In the genomic region with DNA sequence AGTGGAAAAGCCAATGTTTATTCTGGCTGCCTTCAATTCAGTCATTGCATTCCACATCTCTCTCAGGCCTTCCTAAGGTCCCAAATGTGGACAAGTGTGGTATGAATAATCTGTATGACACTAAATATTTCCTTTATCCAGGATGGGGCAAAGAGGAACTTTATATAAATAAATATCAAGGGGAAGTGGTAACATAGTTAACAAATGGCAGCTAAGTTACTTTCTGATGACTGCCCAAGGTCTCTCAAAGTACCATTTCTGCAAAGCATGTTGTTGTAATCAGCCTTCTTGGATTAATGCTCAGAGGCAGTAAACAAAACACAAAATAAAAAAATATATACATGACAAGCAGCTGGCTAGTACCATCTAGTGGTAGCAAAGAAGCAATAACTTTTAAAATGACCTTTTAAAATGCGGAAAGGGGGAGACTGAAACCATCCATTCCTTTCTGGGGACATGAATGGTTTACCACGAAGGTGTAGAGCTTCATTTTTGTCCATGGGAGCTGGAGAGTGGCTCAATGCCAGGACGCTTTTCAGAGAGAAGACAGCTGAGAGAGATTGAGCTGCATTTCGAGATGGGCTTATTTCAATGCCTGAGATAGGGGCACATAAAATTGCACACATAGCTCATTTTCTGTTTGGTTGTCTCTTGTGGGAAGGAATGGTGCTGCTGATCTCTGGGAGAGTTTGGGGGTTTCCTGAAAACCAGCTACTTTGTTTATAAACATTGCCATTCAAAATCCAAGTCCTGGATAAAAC, we compare ENCODE assay signal across 8 cellular contexts.
DNase-seq lines count a peak whose midpoint lies in the region; ATAC-seq and TF ChIP-seq lines count a peak whose summit lies in the region.

No MANE protein-coding gene starts in this region.

- CTCF ChIA-PET in activated CD8-positive, alpha-beta T cell treated with anti-CD3 and anti-CD28 coated beads for 36 hours (lab: Charles Lee): no interaction called here

- no peak overlapping the region for H3K27ac ChIP-seq in esophagus muscularis mucosa (replicated peaks in 1 of 4)

- H3K4me3 ChIP-seq in esophagus muscularis mucosa: no peak overlapping the region

- H3K27me3 Mint-ChIP-seq in progenitor cell of endocrine pancreas: no peaks in the 10 kb centered on the region
- no peaks in the 10 kb centered on the region for H3K27me3 Mint-ChIP-seq in activated CD8-positive, alpha-beta T cell treated with anti-CD3 and anti-CD28 coated beads for 36 hours

- H3K27me3 ChIP-seq in esophagus muscularis mucosa: no peaks in the 10 kb centered on the region

- no peak for TF ChIP-seq POLR2A in esophagus muscularis mucosa (IDR thresholded peaks at IDR 0.05; ENCODE audit: low read depth)

- no peak for TF ChIP-seq EP300 in esophagus muscularis mucosa (IDR thresholded peaks at IDR 0.05)

- H3K4me1 ChIP-seq in esophagus muscularis mucosa: peaks cover 0 to 11% (median 7%) of the 10 kb centered on the region in 4 donors

- H3K9me3 Mint-ChIP-seq in progenitor cell of endocrine pancreas (ENCODE audit: low read depth): peaks cover 4% of the 10 kb centered on the region
- no peaks in the 10 kb centered on the region for H3K9me3 Mint-ChIP-seq in activated CD8-positive, alpha-beta T cell treated with anti-CD3 and anti-CD28 coated beads for 36 hours

- DNase-seq in SIG-M5 treated with dmso at 0.1 percent for 504 hours (lab: John Stamatoyannopoulos, UW; ENCODE audit: unreplicated experiment): peak; percentile 47
- no peak for DNase-seq in SIG-M5 (lab: John Stamatoyannopoulos, UW)
- peak; percentile 52 for DNase-seq in NCI-H748 (lab: John Stamatoyannopoulos, UW; ENCODE audit: unreplicated experiment)
- DNase-seq in esophagus muscularis mucosa (ENCODE audit: extremely low spot score): no peak
- DNase-seq in progenitor cell of endocrine pancreas (ENCODE audit: low spot score, unreplicated experiment): no peak
- no peak for DNase-seq in activated CD8-positive, alpha-beta T cell treated with anti-CD3 and anti-CD28 coated beads for 36 hours
- no peak for DNase-seq in OCI-M2 (lab: John Stamatoyannopoulos, UW; ENCODE audit: unreplicated experiment)

- ATAC-seq in GM18867 (IDR thresholded peaks at IDR 0.05; ENCODE audit: unreplicated experiment): no peak
- ATAC-seq in activated CD8-positive, alpha-beta T cell treated with anti-CD3 and anti-CD28 coated beads for 36 hours: no peak

- H3K36me3 ChIP-seq in esophagus muscularis mucosa: no peaks in the 10 kb centered on the region

- 36% methylated on average over 4 of the region's 4 CpGs for WGBS in esophagus muscularis mucosa

- intact Hi-C loops in esophagus muscularis mucosa (cut with DNase I): no loop called here
- intact Hi-C loops in activated CD8-positive, alpha-beta T cell treated with anti-CD3 and anti-CD28 coated beads for 36 hours (cut with micrococcal nuclease): no loop called here

- no peak overlapping the region for H3K4me3 Mint-ChIP-seq in progenitor cell of endocrine pancreas (ENCODE audit: low read depth)
- no peak overlapping the region for H3K4me3 Mint-ChIP-seq in activated CD8-positive, alpha-beta T cell treated with anti-CD3 and anti-CD28 coated beads for 36 hours

- TF ChIP-seq CTCF in esophagus muscularis mucosa (IDR thresholded peaks at IDR 0.05) (peak; percentile 37 to 52 (median 40)), progenitor cell of endocrine pancreas (IDR thresholded peaks at IDR 0.05; ENCODE audit: unreplicated experiment) (peak; percentile 65)
- no peak for TF ChIP-seq CTCF in activated CD8-positive, alpha-beta T cell treated with anti-CD3 and anti-CD28 coated beads for 36 hours (IDR thresholded peaks at IDR 0.05)

- no peaks in the 10 kb centered on the region for H3K4me1 Mint-ChIP-seq in progenitor cell of endocrine pancreas (ENCODE audit: low read depth)
- no peaks in the 10 kb centered on the region for H3K4me1 Mint-ChIP-seq in activated CD8-positive, alpha-beta T cell treated with anti-CD3 and anti-CD28 coated beads for 36 hours (ENCODE audit: low read depth)

- H3K9me3 ChIP-seq in esophagus muscularis mucosa: no peaks in the 10 kb centered on the region

- no peak overlapping the region for H3K27ac Mint-ChIP-seq in progenitor cell of endocrine pancreas
- H3K27ac Mint-ChIP-seq in activated CD8-positive, alpha-beta T cell treated with anti-CD3 and anti-CD28 coated beads for 36 hours: no peak overlapping the region

- POLR2A ChIA-PET in activated CD8-positive, alpha-beta T cell treated with anti-CD3 and anti-CD28 coated beads for 36 hours (lab: Charles Lee): no interaction called here

- no peaks in the 10 kb centered on the region for H3K36me3 Mint-ChIP-seq in progenitor cell of endocrine pancreas (ENCODE audit: insufficient read depth)
- H3K36me3 Mint-ChIP-seq in activated CD8-positive, alpha-beta T cell treated with anti-CD3 and anti-CD28 coated beads for 36 hours (ENCODE audit: low read depth): no peaks in the 10 kb centered on the region

Comparison
In these comparisons a context has a peak if more than half of its experiments do, and no peak if none do; other contexts are left out.
1. DNase-seq: peak in SIG-M5 treated with dmso at 0.1 percent for 504 hours (single experiment) and NCI-H748 (single experiment); none in SIG-M5 (single experiment), esophagus muscularis mucosa (single experiment), progenitor cell of endocrine pancreas (single experiment), activated CD8-positive, alpha-beta T cell treated with anti-CD3 and anti-CD28 coated beads for 36 hours (single experiment) and OCI-M2 (single experiment).